In the genomic region with DNA sequence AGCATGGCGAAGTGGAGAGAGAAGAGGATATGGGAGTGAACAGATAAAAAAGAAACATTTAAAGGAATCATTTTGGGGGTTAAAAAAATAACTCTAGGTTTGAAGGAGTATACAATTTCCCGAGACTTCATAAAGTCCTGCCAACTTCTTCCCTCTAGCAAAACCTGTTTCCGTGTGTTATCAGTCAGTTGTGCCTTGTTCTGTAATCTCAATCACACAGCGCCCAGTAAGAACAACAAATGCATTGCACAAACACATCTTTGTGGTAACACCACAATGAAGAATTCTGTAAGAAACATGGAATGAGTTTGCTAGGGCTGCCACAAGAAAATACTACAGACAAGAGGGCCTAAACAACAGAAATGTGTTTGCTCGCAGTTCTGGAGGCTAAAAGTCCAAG, we compare ENCODE assay signal across 20 cellular contexts.
DNase-seq lines count a peak whose midpoint lies in the region; ATAC-seq, FAIRE-seq and TF ChIP-seq lines count a peak whose summit lies in the region.
"Had no signal": no experiment of that assay in that cellular context is flagged by ENCODE, and none has a peak within 500 bp of the region (broad histone marks: within the 10 kb centered on the region; RNA-seq: fewer than 3 reads in every experiment).

No MANE protein-coding gene starts in this region.

- no peaks in the 10 kb centered on the region for H3K36me3 ChIP-seq in GM23338 (ENCODE audit: insufficient read depth)
- no peaks in the 10 kb centered on the region for H3K36me3 ChIP-seq in osteoblast (ENCODE audit: insufficient read depth, low read length)
- H3K36me3 ChIP-seq: BLaER1 had no signal

- H3K27me3 ChIP-seq in GM23338 (ENCODE audit: insufficient read depth) (no peaks in the 10 kb centered on the region), osteoblast (ENCODE audit: insufficient read depth, low read length) (no peaks in the 10 kb centered on the region)
- H3K27me3 ChIP-seq: BLaER1 had no signal

- no peak for ATAC-seq in GM23338
- ATAC-seq: CD8-positive, alpha-beta T cell had no signal

- H3K4me1 ChIP-seq in GM23338 (ENCODE audit: insufficient read depth), result no peaks in the 10 kb centered on the region
- H3K4me1 ChIP-seq in osteoblast (ENCODE audit: insufficient read depth, low read length), result no peaks in the 10 kb centered on the region
- H3K4me1 ChIP-seq: BLaER1 had no signal

- H3K9me3 Mint-ChIP-seq in GM23338, result no peaks in the 10 kb centered on the region
- H3K9me3 Mint-ChIP-seq: CD8-positive, alpha-beta T cell had no signal

- no peaks in the 10 kb centered on the region for H3K79me2 ChIP-seq in GM23338 (replicated peaks; ENCODE audit: insufficient read depth)
- no peaks in the 10 kb centered on the region for H3K79me2 ChIP-seq in osteoblast (ENCODE audit: insufficient read depth, low read length)

- no peak overlapping the region for H3K4me3 ChIP-seq in GM23338
- no peak overlapping the region for H3K4me3 ChIP-seq in osteoblast (ENCODE audit: insufficient read depth, low read length)
- H3K4me3 ChIP-seq: BLaER1 had no signal

- no peaks in the 10 kb centered on the region for H3K4me1 Mint-ChIP-seq in GM23338

- no peaks in the 10 kb centered on the region for H3F3A ChIP-seq in GM23338 (replicated peaks; ENCODE audit: low read depth)

- no peak for DNase-seq in GM23338 (ENCODE audit: low spot score)
- peak; percentile 90 for DNase-seq in amniotic epithelial cell (ENCODE audit: low read depth)
- DNase-seq in erythroblast (lab: John Stamatoyannopoulos, UW), result peak; percentile 16 to 65
- no peak for DNase-seq in osteoblast (ENCODE audit: insufficient read length, low spot score, missing footprints)
- DNase-seq in globus pallidus (ENCODE audit: low spot score), result no peak
- DNase-seq in NCI-H2029 treated with DMSO at 0.1 percent for 48 hours (lab: John Stamatoyannopoulos, UW), result no peak
- no peak for DNase-seq in H54 (ENCODE audit: insufficient read length, low spot score)
- no peak for DNase-seq in hepatic stellate cell (ENCODE audit: low spot score)
- DNase-seq: CD8-positive, alpha-beta T cell; DMS79; H7; IMR-90; NCI-H1105; NCI-H1694; NCI-H345; NCI-H69 had no signal

- H3K9me3 ChIP-seq in osteoblast (ENCODE audit: low read depth, low read length), result no peaks in the 10 kb centered on the region
- H3K9me3 ChIP-seq: BLaER1 had no signal

- H4K20me1 ChIP-seq in GM23338 (replicated peaks; ENCODE audit: insufficient read depth), result no peaks in the 10 kb centered on the region
- no peaks in the 10 kb centered on the region for H4K20me1 ChIP-seq in osteoblast (ENCODE audit: insufficient read depth, low read length)
- H4K20me1 ChIP-seq: BLaER1 had no signal

- TF ChIP-seq POLR2A in erythroblast (IDR thresholded peaks at IDR 0.05; ENCODE audit: low read length) (no peak), H54 (IDR thresholded peaks at IDR 0.05; ENCODE audit: low read depth, low read length) (no peak)

- H3K9me2 ChIP-seq in GM23338 (ENCODE audit: insufficient read depth), result no peaks in the 10 kb centered on the region

- TF ChIP-seq CTCF in GM23338 (conservative IDR thresholded peaks at IDR 0.05; ENCODE audit: low read depth in 2 of 2) (no peak), osteoblast (IDR thresholded peaks at IDR 0.05; ENCODE audit: extremely low read depth, low read depth, low read length) (no peak)

- no peak overlapping the region for H3K27ac Mint-ChIP-seq in GM23338

- no peaks in the 10 kb centered on the region for H3K36me3 Mint-ChIP-seq in GM23338 (ENCODE audit: low read depth)
- H3K36me3 Mint-ChIP-seq: CD8-positive, alpha-beta T cell had no signal

- H3K27ac ChIP-seq in GM23338 (ENCODE audit: low read depth), result no peak overlapping the region
- no peak overlapping the region for H3K27ac ChIP-seq in osteoblast (ENCODE audit: low read depth, low read length)
- H3K27ac ChIP-seq: BLaER1, RWPE1 had no signal

- no peak overlapping the region for H3K4me3 Mint-ChIP-seq in GM23338
- H3K4me3 Mint-ChIP-seq: CD8-positive, alpha-beta T cell had no signal

- H3K4me2 ChIP-seq in GM23338 (no peak overlapping the region), osteoblast (ENCODE audit: insufficient read depth, low read length) (no peak overlapping the region)
- H3K4me2 ChIP-seq: BLaER1 had no signal

- FAIRE-seq in H54 (lab: Jason Lieb, UNC), result no peak
- FAIRE-seq: A204.1, D721Med had no signal

- H2AFZ ChIP-seq in GM23338 (peak overlapping the region; percentile 32; the same call in 1 of the 2 replicates), osteoblast (ENCODE audit: low read length) (peak overlapping the region; percentile 18)

- H3K27me3 Mint-ChIP-seq in GM23338 (ENCODE audit: insufficient read depth, low read depth, poor library complexity), result peaks cover 3% of the 10 kb centered on the region

TF ChIP-seq in GM23338, 12 proteins besides CTCF, POLR2A, EP300 and RAD21 (continues in another document):
- TF ChIP-seq ZNF331 (CRISPR knock-in tag; IDR thresholded peaks at IDR 0.05; ENCODE audit: low read depth) (no peak), POLR2AphosphoS5 (IDR thresholded peaks at IDR 0.05; ENCODE audit: low read depth) (no peak), JUNB (IDR thresholded peaks at IDR 0.05; ENCODE audit: unreplicated experiment) (no peak), EZH2 (IDR thresholded peaks at IDR 0.05; ENCODE audit: low read depth, unreplicated experiment) (no peak), ZNF114 (CRISPR knock-in tag; IDR thresholded peaks at IDR 0.05) (no peak), STAT1 (IDR thresholded peaks at IDR 0.05; ENCODE audit: unreplicated experiment) (no peak), NANOG (IDR thresholded peaks at IDR 0.05; ENCODE audit: borderline replicate concordance) (no peak)
- TF ChIP-seq, protein P1, sequence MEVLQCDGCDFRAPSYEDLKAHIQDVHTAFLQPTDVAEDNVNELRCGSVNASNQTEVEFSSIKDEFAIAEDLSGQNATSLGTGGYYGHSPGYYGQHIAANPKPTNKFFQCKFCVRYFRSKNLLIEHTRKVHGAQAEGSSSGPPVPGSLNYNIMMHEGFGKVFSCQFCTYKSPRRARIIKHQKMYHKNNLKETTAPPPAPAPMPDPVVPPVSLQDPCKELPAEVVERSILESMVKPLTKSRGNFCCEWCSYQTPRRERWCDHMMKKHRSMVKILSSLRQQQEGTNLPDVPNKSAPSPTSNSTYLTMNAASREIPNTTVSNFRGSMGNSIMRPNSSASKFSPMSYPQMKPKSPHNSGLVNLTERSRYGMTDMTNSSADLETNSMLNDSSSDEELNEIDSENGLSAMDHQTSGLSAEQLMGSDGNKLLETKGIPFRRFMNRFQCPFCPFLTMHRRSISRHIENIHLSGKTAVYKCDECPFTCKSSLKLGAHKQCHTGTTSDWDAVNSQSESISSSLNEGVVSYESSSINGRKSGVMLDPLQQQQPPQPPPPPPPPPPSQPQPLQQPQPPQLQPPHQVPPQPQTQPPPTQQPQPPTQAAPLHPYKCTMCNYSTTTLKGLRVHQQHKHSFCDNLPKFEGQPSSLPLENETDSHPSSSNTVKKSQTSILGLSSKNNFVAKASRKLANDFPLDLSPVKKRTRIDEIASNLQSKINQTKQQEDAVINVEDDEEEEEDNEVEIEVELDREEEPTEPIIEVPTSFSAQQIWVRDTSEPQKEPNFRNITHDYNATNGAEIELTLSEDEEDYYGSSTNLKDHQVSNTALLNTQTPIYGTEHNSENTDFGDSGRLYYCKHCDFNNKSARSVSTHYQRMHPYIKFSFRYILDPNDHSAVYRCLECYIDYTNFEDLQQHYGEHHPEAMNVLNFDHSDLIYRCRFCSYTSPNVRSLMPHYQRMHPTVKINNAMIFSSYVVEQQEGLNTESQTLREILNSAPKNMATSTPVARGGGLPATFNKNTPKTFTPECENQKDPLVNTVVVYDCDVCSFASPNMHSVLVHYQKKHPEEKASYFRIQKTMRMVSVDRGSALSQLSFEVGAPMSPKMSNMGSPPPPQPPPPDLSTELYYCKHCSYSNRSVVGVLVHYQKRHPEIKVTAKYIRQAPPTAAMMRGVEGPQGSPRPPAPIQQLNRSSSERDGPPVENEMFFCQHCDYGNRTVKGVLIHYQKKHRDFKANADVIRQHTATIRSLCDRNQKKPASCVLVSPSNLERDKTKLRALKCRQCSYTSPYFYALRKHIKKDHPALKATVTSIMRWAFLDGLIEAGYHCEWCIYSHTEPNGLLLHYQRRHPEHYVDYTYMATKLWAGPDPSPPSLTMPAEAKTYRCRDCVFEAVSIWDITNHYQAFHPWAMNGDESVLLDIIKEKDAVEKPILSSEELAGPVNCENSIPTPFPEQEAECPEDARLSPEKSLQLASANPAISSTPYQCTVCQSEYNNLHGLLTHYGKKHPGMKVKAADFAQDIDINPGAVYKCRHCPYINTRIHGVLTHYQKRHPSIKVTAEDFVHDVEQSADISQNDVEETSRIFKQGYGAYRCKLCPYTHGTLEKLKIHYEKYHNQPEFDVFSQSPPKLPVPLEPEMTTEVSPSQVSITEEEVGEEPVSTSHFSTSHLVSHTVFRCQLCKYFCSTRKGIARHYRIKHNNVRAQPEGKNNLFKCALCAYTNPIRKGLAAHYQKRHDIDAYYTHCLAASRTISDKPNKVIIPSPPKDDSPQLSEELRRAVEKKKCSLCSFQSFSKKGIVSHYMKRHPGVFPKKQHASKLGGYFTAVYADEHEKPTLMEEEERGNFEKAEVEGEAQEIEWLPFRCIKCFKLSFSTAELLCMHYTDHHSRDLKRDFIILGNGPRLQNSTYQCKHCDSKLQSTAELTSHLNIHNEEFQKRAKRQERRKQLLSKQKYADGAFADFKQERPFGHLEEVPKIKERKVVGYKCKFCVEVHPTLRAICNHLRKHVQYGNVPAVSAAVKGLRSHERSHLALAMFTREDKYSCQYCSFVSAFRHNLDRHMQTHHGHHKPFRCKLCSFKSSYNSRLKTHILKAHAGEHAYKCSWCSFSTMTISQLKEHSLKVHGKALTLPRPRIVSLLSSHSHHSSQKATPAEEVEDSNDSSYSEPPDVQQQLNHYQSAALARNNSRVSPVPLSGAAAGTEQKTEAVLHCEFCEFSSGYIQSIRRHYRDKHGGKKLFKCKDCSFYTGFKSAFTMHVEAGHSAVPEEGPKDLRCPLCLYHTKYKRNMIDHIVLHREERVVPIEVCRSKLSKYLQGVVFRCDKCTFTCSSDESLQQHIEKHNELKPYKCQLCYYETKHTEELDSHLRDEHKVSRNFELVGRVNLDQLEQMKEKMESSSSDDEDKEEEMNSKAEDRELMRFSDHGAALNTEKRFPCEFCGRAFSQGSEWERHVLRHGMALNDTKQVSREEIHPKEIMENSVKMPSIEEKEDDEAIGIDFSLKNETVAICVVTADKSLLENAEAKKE (CRISPR knock-in tag; IDR thresholded peaks at IDR 0.05), result no peak

Comparison
In these comparisons a context has a peak if more than half of its experiments do, and no peak if none do; other contexts are left out.
1. DNase-seq: peak in amniotic epithelial cell (single experiment) and erythroblast (2 of 2); none in GM23338 (single experiment), osteoblast (single experiment), globus pallidus (single experiment), NCI-H2029 treated with DMSO at 0.1 percent for 48 hours (single experiment), H54 (single experiment) and hepatic stellate cell (single experiment).